13 cellular contexts compared by ENCODE assay signal in genomic region chr15:45168751-45169551, GRCh38. TPM values are rescaled to one million over a fixed set of nuclear protein-coding genes. Genes with fewer than 3 reads are reported as not detected.
A peak's percentile ranks its signal among the peaks of the same experiment; 100 is the strongest.
DNase-seq lines count a peak whose midpoint lies in the region; ATAC-seq and TF ChIP-seq lines count a peak whose summit lies in the region.
"Had no signal": no experiment of that assay in that cellular context is flagged by ENCODE, and none has a peak within 500 bp of the region (broad histone marks: within the 10 kb centered on the region; RNA-seq: fewer than 3 reads in every experiment).

No MANE protein-coding gene starts in this region.

- no peaks in the 10 kb centered on the region for H3K9me3 ChIP-seq in A673 (ENCODE audit: low read depth, low read length, poor library complexity, severe bottlenecking)
- H3K9me3 ChIP-seq in testis, result no peaks in the 10 kb centered on the region

- no peak overlapping the region for H3K27ac Mint-ChIP-seq in activated T-helper 1 cell treated with anti-CD3 and anti-CD28 coated beads, Interleukin-12 subunit alpha, Interleukin-12 subunit beta, Interleukin-2, Interleukin-4 antibody, amounts not matched to agents 30 ng/mL and 10 ng/mL and 1 ng/mL, durations not matched to agents 14 hours and 24 hours and 36 hours
- peak overlapping the region; percentile 93 for H3K27ac Mint-ChIP-seq in nephron progenitor cell

- DNase-seq in A673 (ENCODE audit: low spot score) (no peak), DMS 273 (lab: John Stamatoyannopoulos, UW; ENCODE audit: unreplicated experiment) (peak; percentile 54), nephron progenitor cell (no peak), amygdala (lab: John Stamatoyannopoulos, UW) (no peak), testis (no peak), NCI-H510A treated with DMSO at 0.1 percent for 48 hours (lab: John Stamatoyannopoulos, UW) (no peak)
- DNase-seq in activated T-helper 1 cell treated with anti-CD3 and anti-CD28 coated beads, Interleukin-12 subunit alpha, Interleukin-12 subunit beta, Interleukin-2, Interleukin-4 antibody, amounts not matched to agents 30 ng/mL and 10 ng/mL and 1 ng/mL, durations not matched to agents 14 hours and 24 hours and 36 hours (ENCODE audit: low spot score), result no peak
- DNase-seq: activated CD8-positive, alpha-beta memory T cell treated with anti-CD3 and anti-CD28 coated beads, Interleukin-2, amount 50 U/mL, for 4 hours; effector memory CD4-positive, alpha-beta T cell; NCI-H2081 treated with DMSO at 0.1 percent for 48 hours had no signal

- H3K9me3 Mint-ChIP-seq in activated T-helper 1 cell treated with anti-CD3 and anti-CD28 coated beads, Interleukin-12 subunit alpha, Interleukin-12 subunit beta, Interleukin-2, Interleukin-4 antibody, amounts not matched to agents 30 ng/mL and 10 ng/mL and 1 ng/mL, durations not matched to agents 14 hours and 24 hours and 36 hours, result no peaks in the 10 kb centered on the region
- H3K9me3 Mint-ChIP-seq in nephron progenitor cell, result no peaks in the 10 kb centered on the region

- H3K4me3 Mint-ChIP-seq in activated T-helper 1 cell treated with anti-CD3 and anti-CD28 coated beads, Interleukin-12 subunit alpha, Interleukin-12 subunit beta, Interleukin-2, Interleukin-4 antibody, amounts not matched to agents 30 ng/mL and 10 ng/mL and 1 ng/mL, durations not matched to agents 14 hours and 24 hours and 36 hours, result peak overlapping the region; percentile 49
- no peak overlapping the region for H3K4me3 Mint-ChIP-seq in nephron progenitor cell

- no peak for ATAC-seq in GM21381 (IDR thresholded peaks at IDR 0.05; ENCODE audit: unreplicated experiment)
- ATAC-seq: Panc1 had no signal

- H3K4me3 ChIP-seq in A673 (ENCODE audit: low read depth, low read length, poor library complexity, severe bottlenecking), result no peak overlapping the region
- H3K4me3 ChIP-seq in testis, result no peak overlapping the region

- no TSS peak for BruUV-seq in A673 (replicated peaks; lab: Mats Ljungman, UMichigan)

- H3K4me1 Mint-ChIP-seq in activated T-helper 1 cell treated with anti-CD3 and anti-CD28 coated beads, Interleukin-12 subunit alpha, Interleukin-12 subunit beta, Interleukin-2, Interleukin-4 antibody, amounts not matched to agents 30 ng/mL and 10 ng/mL and 1 ng/mL, durations not matched to agents 14 hours and 24 hours and 36 hours (ENCODE audit: low read depth), result peaks cover 17% of the 10 kb centered on the region
- peaks cover 54% of the 10 kb centered on the region for H3K4me1 Mint-ChIP-seq in nephron progenitor cell

- H3K36me3 ChIP-seq in A673 (ENCODE audit: insufficient read depth, low read length, poor library complexity, severe bottlenecking) (peaks cover 9% of the 10 kb centered on the region), testis (ENCODE audit: low read depth, missing control alignments) (no peaks in the 10 kb centered on the region)

- CTCF ChIA-PET in A673 (lab: Charles Lee), result interaction anchor here (0.7 to 1.6 kb wide), 2 partner anchors 51 to 345 kb away, joined by 3 read pairs; no protein-coding TSS in a partner anchor

- POLR2A ChIA-PET in A673 (lab: Charles Lee; ENCODE audit: low non-redundant PET), result no interaction called here

- H3K27ac ChIP-seq in A673 (ENCODE audit: low read depth, low read length, poor library complexity, severe bottlenecking) (peak overlapping the region; percentile 96), testis (no peak overlapping the region)
- H3K27ac ChIP-seq: C4-2B had no signal

- intact Hi-C loops in A673 (cut with micrococcal nuclease; ENCODE audit: unreplicated experiment), result loop anchor here (5.0 kb wide), 1 partner anchor 288 kb away; no protein-coding TSS in a partner anchor
- intact Hi-C loops in activated T-helper 1 cell treated with anti-CD3 and anti-CD28 coated beads, Interleukin-12 subunit alpha, Interleukin-12 subunit beta, Interleukin-2, Interleukin-4 antibody, amounts not matched to agents 30 ng/mL and 10 ng/mL and 1 ng/mL, durations not matched to agents 14 hours and 24 hours and 36 hours (cut with micrococcal nuclease), result loop anchor here (10.0 kb wide), 1 partner anchor 416 kb away; the partner anchor contains the start of gene BLOC1S6
- intact Hi-C loops in testis (cut with DNase I; ENCODE audit: low total_unique reads), result no loop called here

- no peak for TF ChIP-seq POLR2A in testis (IDR thresholded peaks at IDR 0.05)

- H3K27me3 ChIP-seq in A673 (replicated peaks; ENCODE audit: insufficient read depth, low read depth, low read length, poor library complexity) (no peaks in the 10 kb centered on the region), testis (no peaks in the 10 kb centered on the region)

- H3K36me3 Mint-ChIP-seq in activated T-helper 1 cell treated with anti-CD3 and anti-CD28 coated beads, Interleukin-12 subunit alpha, Interleukin-12 subunit beta, Interleukin-2, Interleukin-4 antibody, amounts not matched to agents 30 ng/mL and 10 ng/mL and 1 ng/mL, durations not matched to agents 14 hours and 24 hours and 36 hours (ENCODE audit: low read depth), result peaks cover 2% of the 10 kb centered on the region
- H3K36me3 Mint-ChIP-seq in nephron progenitor cell (ENCODE audit: low read depth), result peaks cover 19% of the 10 kb centered on the region

- H3K4me1 ChIP-seq in A673 (ENCODE audit: insufficient read depth, low read length, poor library complexity, severe bottlenecking) (peaks cover 21% of the 10 kb centered on the region), testis (peaks cover 14% of the 10 kb centered on the region)

- 84 to 85% methylated on average over 8 to 9 of the region's 9 CpGs for WGBS in testis, 2 donors

- TF ChIP-seq CTCF in A673 (conservative IDR thresholded peaks at IDR 0.05; ENCODE audit: low read depth, low read length) (no peak), nephron progenitor cell (IDR thresholded peaks at IDR 0.05) (no peak), testis (IDR thresholded peaks at IDR 0.05) (no peak)

- H3K27me3 Mint-ChIP-seq in activated T-helper 1 cell treated with anti-CD3 and anti-CD28 coated beads, Interleukin-12 subunit alpha, Interleukin-12 subunit beta, Interleukin-2, Interleukin-4 antibody, amounts not matched to agents 30 ng/mL and 10 ng/mL and 1 ng/mL, durations not matched to agents 14 hours and 24 hours and 36 hours (ENCODE audit: insufficient read depth), result peaks cover 2% of the 10 kb centered on the region
- no peaks in the 10 kb centered on the region for H3K27me3 Mint-ChIP-seq in nephron progenitor cell (ENCODE audit: low read depth, poor library complexity)

RNA-seq across cellular contexts. Expression of gene SHF, which starts 18.8 kb away (rescaled TPM):
- total RNA-seq in A673 (2021), result 42.9 and 43.2 TPM in 2 replicates
- total RNA-seq in activated T-helper 1 cell treated with anti-CD3 and anti-CD28 coated beads, Interleukin-12 subunit alpha, Interleukin-12 subunit beta, Interleukin-2, Interleukin-4 antibody, amounts not matched to agents 30 ng/mL and 10 ng/mL and 1 ng/mL, durations not matched to agents 14 hours and 24 hours and 36 hours, result 14.5 and 16.3 TPM in 2 replicates
- 10 to 100 TPM in 1 of 2 donors, 1 to 10 TPM in 1; 9.3 to 12.7 TPM for total RNA-seq in testis
- 13.2 TPM for polyA plus RNA-seq in testis (ENCODE audit: insufficient read depth, low read depth, low replicate concordance)

RNA-seq across cellular contexts. Expression of gene DUOX1, which starts 39.2 kb away (rescaled TPM):
- 1.4 and 1.7 TPM in 2 replicates for total RNA-seq in A673 (2021)
- 0.10 and 0.13 TPM in 2 replicates for total RNA-seq in activated T-helper 1 cell treated with anti-CD3 and anti-CD28 coated beads, Interleukin-12 subunit alpha, Interleukin-12 subunit beta, Interleukin-2, Interleukin-4 antibody, amounts not matched to agents 30 ng/mL and 10 ng/mL and 1 ng/mL, durations not matched to agents 14 hours and 24 hours and 36 hours
- total RNA-seq in testis, result 1 to 10 TPM; 5.3 to 5.7 TPM
- 2.8 TPM for polyA plus RNA-seq in testis (ENCODE audit: insufficient read depth, low read depth, low replicate concordance)

RNA-seq across cellular contexts. Expression of gene DUOXA1, which starts 39.3 kb away (rescaled TPM):
- total RNA-seq in A673 (2021) (0.95 and 1.1 TPM in 2 replicates), testis (under 1 TPM; 0.31 to 0.94 TPM)
- 0.37 TPM in 1 of 2 replicates, not detected in the other for total RNA-seq in activated T-helper 1 cell treated with anti-CD3 and anti-CD28 coated beads, Interleukin-12 subunit alpha, Interleukin-12 subunit beta, Interleukin-2, Interleukin-4 antibody, amounts not matched to agents 30 ng/mL and 10 ng/mL and 1 ng/mL, durations not matched to agents 14 hours and 24 hours and 36 hours
- 1.0 TPM for polyA plus RNA-seq in testis (ENCODE audit: insufficient read depth, low read depth, low replicate concordance)

RNA-seq across cellular contexts. Expression of gene DUOXA2, which starts 54.8 kb away (rescaled TPM):
- not detected in 2 replicates for total RNA-seq in A673 (2021)
- not detected in 2 replicates for total RNA-seq in activated T-helper 1 cell treated with anti-CD3 and anti-CD28 coated beads, Interleukin-12 subunit alpha, Interleukin-12 subunit beta, Interleukin-2, Interleukin-4 antibody, amounts not matched to agents 30 ng/mL and 10 ng/mL and 1 ng/mL, durations not matched to agents 14 hours and 24 hours and 36 hours
- total RNA-seq in testis, result under 1 TPM; 0.31 to 0.39 TPM
- 0.36 TPM for polyA plus RNA-seq in testis (ENCODE audit: insufficient read depth, low read depth, low replicate concordance)

RNA-seq across cellular contexts. Expression of gene DUOX2, which starts 55.0 kb away (rescaled TPM):
- total RNA-seq in A673 (2021) (0.98 and 0.99 TPM in 2 replicates), testis (1 to 10 TPM; 1.2 to 4.8 TPM)
- not detected in 2 replicates for total RNA-seq in activated T-helper 1 cell treated with anti-CD3 and anti-CD28 coated beads, Interleukin-12 subunit alpha, Interleukin-12 subunit beta, Interleukin-2, Interleukin-4 antibody, amounts not matched to agents 30 ng/mL and 10 ng/mL and 1 ng/mL, durations not matched to agents 14 hours and 24 hours and 36 hours
- polyA plus RNA-seq in testis (ENCODE audit: insufficient read depth, low read depth, low replicate concordance), result 2.6 TPM
